ENCODE assay signal across 28 cellular contexts in the genomic region with DNA sequence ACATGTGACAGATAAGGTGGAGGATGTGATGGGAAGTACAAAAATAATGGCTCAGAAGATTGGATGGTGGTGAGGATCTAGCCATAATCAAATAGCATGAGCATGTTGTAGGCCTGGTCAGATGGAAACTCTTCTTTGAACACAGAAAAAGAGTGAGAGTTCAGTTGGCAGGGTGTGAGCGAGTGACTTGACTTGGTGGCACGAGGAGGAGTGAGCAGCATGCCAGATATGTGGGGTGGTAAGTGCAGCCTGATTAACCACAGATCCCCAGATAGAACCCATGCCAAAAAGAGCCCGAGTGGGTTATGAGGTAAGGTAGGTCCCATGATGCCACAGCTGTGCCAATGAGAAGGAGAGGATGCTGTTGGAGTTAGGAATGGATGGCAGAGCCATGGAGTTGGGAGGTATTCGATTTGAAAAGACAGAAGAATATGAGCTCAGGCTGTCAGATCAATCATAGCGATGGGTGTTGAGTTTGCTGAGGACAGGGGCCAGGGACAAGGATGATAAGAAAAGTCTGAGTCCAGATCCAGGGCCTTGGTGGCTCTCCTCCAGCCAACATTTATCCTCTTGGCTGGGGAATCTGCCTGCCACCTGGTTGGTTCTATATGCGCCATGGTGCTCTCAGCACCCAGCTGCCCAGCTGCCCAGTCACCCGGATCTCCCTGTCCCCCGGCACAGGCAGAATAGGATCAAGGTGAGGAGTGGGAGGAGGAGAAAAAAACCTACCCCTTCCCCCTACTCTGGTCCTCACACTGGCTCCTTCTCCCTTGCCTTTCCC. TPM values are rescaled to one million over a fixed set of nuclear protein-coding genes. Genes with fewer than 3 reads are reported as not detected.
A peak's percentile ranks its signal among the peaks of the same experiment; 100 is the strongest.
DNase-seq lines count a peak whose midpoint lies in the region; ATAC-seq, FAIRE-seq and TF ChIP-seq lines count a peak whose summit lies in the region.
"Had no signal": no experiment of that assay in that cellular context is flagged by ENCODE, and none has a peak within 500 bp of the region (broad histone marks: within the 10 kb centered on the region; RNA-seq: fewer than 3 reads in every experiment).

No MANE protein-coding gene starts in this region.

- H3K27me3 ChIP-seq in K562 (ENCODE audit: control insufficient read depth in 2 of 2, insufficient read depth in 2 of 2, low read length in 2 of 2), result peaks cover 0 to 5% of the 10 kb centered on the region in 2 experiments; a peak in 1 of 5 replicates
- H3K27me3 ChIP-seq in heart right ventricle, result no peaks in the 10 kb centered on the region
- no peaks in the 10 kb centered on the region for H3K27me3 ChIP-seq in trophoblast cell (ENCODE audit: insufficient read depth, low read length)
- no peaks in the 10 kb centered on the region for H3K27me3 ChIP-seq in smooth muscle cell (ENCODE audit: low read depth)
- H3K27me3 ChIP-seq in left lung, result no peaks in the 10 kb centered on the region
- H3K27me3 ChIP-seq: colonic mucosa, foreskin keratinocyte, spleen, upper lobe of left lung had no signal

- no peaks in the 10 kb centered on the region for H3K9me3 ChIP-seq in K562 (replicated peaks; ENCODE audit: control insufficient read depth, insufficient read depth, low read depth, low read length)
- no peaks in the 10 kb centered on the region for H3K9me3 ChIP-seq in heart right ventricle
- H3K9me3 ChIP-seq in trophoblast cell (ENCODE audit: insufficient read depth, low read depth, low read length), result no peaks in the 10 kb centered on the region
- H3K9me3 ChIP-seq in smooth muscle cell (replicated peaks; ENCODE audit: low read depth), result no peaks in the 10 kb centered on the region
- no peaks in the 10 kb centered on the region for H3K9me3 ChIP-seq in left lung
- H3K9me3 ChIP-seq: Caco-2, colonic mucosa, spleen, upper lobe of left lung had no signal

- no peak overlapping the region for H3K23ac ChIP-seq in trophoblast cell (ENCODE audit: low read length)

- no peak overlapping the region for H3K27ac ChIP-seq in K562 (ENCODE audit: extremely low read depth, low read depth, low read length)
- peak overlapping the region in 9 of 10 donors; percentile 10 to 64 (median 51) for H3K27ac ChIP-seq in heart right ventricle
- no peak overlapping the region for H3K27ac ChIP-seq in trophoblast cell (ENCODE audit: low read depth, low read length)
- H3K27ac ChIP-seq in smooth muscle cell (ENCODE audit: low read depth), result no peak overlapping the region
- H3K27ac ChIP-seq in left lung, result no peak overlapping the region
- H3K27ac ChIP-seq: C4-2B, colonic mucosa, foreskin keratinocyte, GM23248, PC-9, spleen had no signal

- POLR2A ChIA-PET in K562 (lab: Yijun Ruan, JAX), result interaction anchor here (0.8 to 1.3 kb wide), 2 partner anchors 9 to 14 kb away, joined by 3 read pairs; no protein-coding TSS in a partner anchor

- DNase-seq in G401 (ENCODE audit: low spot score) (peak; percentile 56), K562 (ENCODE audit: extremely low read depth in 1 of 4, low spot score in 3 of 4) (no peak), heart right ventricle (peak in 1 of 2 donors; percentile 31), trophoblast cell (no peak), NCI-H226 (no peak), smooth muscle cell (lab: John Stamatoyannopoulos, UW; ENCODE audit: unreplicated experiment) (no peak), left lung (no peak)
- DNase-seq: activated CD4-positive, alpha-beta T cell treated with anti-CD3 and anti-CD28 coated beads, Interleukin-2, amount 10 ng/mL, durations not matched to agents 7 days and 5 days; activated CD8-positive, alpha-beta memory T cell treated with anti-CD3 and anti-CD28 coated beads, Interleukin-2, amount 10 ng/mL, durations not matched to agents 7 days and 5 days; activated T-cell treated with anti-CD3 and anti-CD28 coated beads, Interleukin-2, amount 50 U/mL, for 48 hours; Caco-2; colonic mucosa; DND-41; effector memory CD8-positive, alpha-beta T cell; erythroblast; foreskin keratinocyte; GM23248; hippocampal formation; NCI-H510A; NK-92 treated with Interleukin-12 subunit alpha and Interleukin-12 subunit beta, amount 100 ng/mL, for 24 hours; PC-9; retina; SHP77; spleen; T-helper 9 cell; upper lobe of left lung had no signal

- H4K20me1 ChIP-seq in K562 (replicated peaks; ENCODE audit: control insufficient read depth, insufficient read depth, low read length) (no peaks in the 10 kb centered on the region), smooth muscle cell (ENCODE audit: low read depth) (no peaks in the 10 kb centered on the region)

- no peaks in the 10 kb centered on the region for H3F3A ChIP-seq in smooth muscle cell (ENCODE audit: low read depth)

- H3K14ac ChIP-seq in trophoblast cell (ENCODE audit: low read length), result no peak overlapping the region

- H3K4me2 ChIP-seq in K562 (ENCODE audit: insufficient read depth, low read length) (no peak overlapping the region), trophoblast cell (ENCODE audit: low read length) (no peak overlapping the region), smooth muscle cell (no peak overlapping the region)
- H3K4me2 ChIP-seq: PC-9 had no signal

- H2BK5ac ChIP-seq in trophoblast cell (ENCODE audit: low read depth, low read length, poor library complexity), result no peak overlapping the region

- H3K9ac ChIP-seq in K562 (ENCODE audit: insufficient read depth in 1 of 2, low read depth in 2 of 2, low read length in 2 of 2), result no peak overlapping the region
- H3K9ac ChIP-seq in trophoblast cell (ENCODE audit: low read length), result no peak overlapping the region
- H3K9ac ChIP-seq in smooth muscle cell (ENCODE audit: low read depth), result no peak overlapping the region
- H3K9ac ChIP-seq: GM23248 had no signal

- no peak overlapping the region for H2AK5ac ChIP-seq in trophoblast cell (ENCODE audit: low read length)

- ATAC-seq in K562 (no peak), heart right ventricle (peak in 7 of 8 donors; percentile 16 to 87 (median 57)), left lung (no peak)
- ATAC-seq: activated CD8-positive, alpha-beta memory T cell treated with anti-CD3 and anti-CD28 coated beads, Interleukin-2, amount 10 ng/mL, durations not matched to agents 7 days and 5 days; effector memory CD8-positive, alpha-beta T cell; foreskin keratinocyte; HepG2 had no signal

- H4K12ac ChIP-seq in trophoblast cell (ENCODE audit: low read depth, low read length), result no peak overlapping the region

- no peak overlapping the region for H4K8ac ChIP-seq in trophoblast cell (ENCODE audit: low read depth, low read length)

- peaks cover 3% of the 10 kb centered on the region for H3K79me1 ChIP-seq in trophoblast cell (ENCODE audit: low read length)

- H3K4ac ChIP-seq in trophoblast cell (ENCODE audit: low read depth, low read length), result no peak overlapping the region

- no peak overlapping the region for H2AFZ ChIP-seq in K562 (ENCODE audit: low read depth, low read length)
- H2AFZ ChIP-seq in trophoblast cell (ENCODE audit: insufficient read depth, low read length, poor library complexity), result no peak overlapping the region
- H2AFZ ChIP-seq in smooth muscle cell (ENCODE audit: low read depth), result no peak overlapping the region
- H2AFZ ChIP-seq: GM23248, PC-9 had no signal

- H3K18ac ChIP-seq in trophoblast cell (ENCODE audit: low read length), result no peak overlapping the region

- no peak overlapping the region for H4K91ac ChIP-seq in trophoblast cell (ENCODE audit: low read depth, low read length)

- TF ChIP-seq RAD21 in K562 (CRISPR knock-in tag; conservative IDR thresholded peaks at IDR 0.05 in 1 of 2, IDR thresholded peaks at IDR 0.05 in 1 of 2), result no peak

- in situ Hi-C loops in G401 (cut with HindIII; ENCODE audit: low sequenced_read_pairs), result no loop called here
- in situ Hi-C loops in K562 (cut with MboI), result no loop called here

- BruUV-seq in K562 (replicated peaks; lab: Mats Ljungman, UMichigan), result no TSS peak

- H3K4me3 ChIP-seq in K562 (no peak overlapping the region), heart right ventricle (no peak overlapping the region), trophoblast cell (ENCODE audit: low read depth, low read length) (no peak overlapping the region), smooth muscle cell (no peak overlapping the region), left lung (no peak overlapping the region)
- H3K4me3 ChIP-seq: colonic mucosa, GM23248, PC-9, spleen, upper lobe of left lung had no signal

- TF ChIP-seq EP300 in K562 (IDR thresholded peaks at IDR 0.05; ENCODE audit: low read length), result no peak

- H2BK120ac ChIP-seq in trophoblast cell (ENCODE audit: insufficient read depth, low read length, poor library complexity), result no peak overlapping the region

- 3% methylated on average over 8 of the region's 8 CpGs for WGBS in K562 (ENCODE audit: insufficient coverage, low coverage, missing lambda C conversion rate)
- 71 to 73% methylated on average over 8 of the region's 8 CpGs for WGBS in heart right ventricle, 2 donors
- no CpG with 5 or more reads among the region's 8 CpGs for WGBS in trophoblast cell (ENCODE audit: extremely low coverage, insufficient coverage, insufficient read length)
- WGBS in smooth muscle cell (ENCODE audit: low lambda C conversion rate), result 89% methylated on average over 8 of the region's 8 CpGs

- TF ChIP-seq CTCF in K562 (IDR thresholded peaks at IDR 0.05 in 2 of 3, conservative IDR thresholded peaks at IDR 0.05 in 1 of 3; ENCODE audit: insufficient read depth in 2 of 3, low read depth in 1 of 3, low read length in 3 of 3) (no peak), heart right ventricle (IDR thresholded peaks at IDR 0.05) (no peak), smooth muscle cell (IDR thresholded peaks at IDR 0.05; ENCODE audit: borderline replicate concordance, insufficient read depth, poor library complexity, severe bottlenecking) (no peak), left lung (IDR thresholded peaks at IDR 0.05) (no peak)

- intact Hi-C loops in K562 (cut with micrococcal nuclease), result no loop called here
- intact Hi-C loops in heart right ventricle (cut with DNase I), result no loop called here
- intact Hi-C loops in left lung (cut with DNase I), result no loop called here

- H3K36me3 ChIP-seq in K562 (ENCODE audit: control insufficient read depth, insufficient read depth, low read length) (no peaks in the 10 kb centered on the region), heart right ventricle (no peaks in the 10 kb centered on the region), trophoblast cell (ENCODE audit: control insufficient read depth in 1 of 2, insufficient read depth in 2 of 2, low read length in 2 of 2) (no peaks in the 10 kb centered on the region), smooth muscle cell (ENCODE audit: low read depth) (no peaks in the 10 kb centered on the region), left lung (no peaks in the 10 kb centered on the region)
- H3K36me3 ChIP-seq: colonic mucosa, spleen, upper lobe of left lung had no signal

- peak overlapping the region; percentile 47 for H2BK12ac ChIP-seq in trophoblast cell (ENCODE audit: low read length)

- no peak for FAIRE-seq in K562 (lab: Jason Lieb, UNC)
- FAIRE-seq: HepG2 had no signal

- no peak for TF ChIP-seq POLR2A in K562 (conservative IDR thresholded peaks at IDR 0.05)

- H3K79me2 ChIP-seq in K562 (ENCODE audit: control insufficient read depth, insufficient read depth, low read length) (no peaks in the 10 kb centered on the region), trophoblast cell (ENCODE audit: control insufficient read depth, insufficient read depth, low read length, poor library complexity) (no peaks in the 10 kb centered on the region), smooth muscle cell (ENCODE audit: low read depth) (peaks cover 2% of the 10 kb centered on the region)

- H3K4me1 ChIP-seq in K562 (replicated peaks in 1 of 2; ENCODE audit: control insufficient read depth in 2 of 2, insufficient read depth in 2 of 2, low read length in 2 of 2) (no peaks in the 10 kb centered on the region), heart right ventricle (peaks cover 0 to 47% (median 27%) of the 10 kb centered on the region in 9 donors), trophoblast cell (ENCODE audit: control insufficient read depth in 1 of 2, insufficient read depth in 2 of 2, low read length in 2 of 2) (no peaks in the 10 kb centered on the region), smooth muscle cell (ENCODE audit: low read depth) (no peaks in the 10 kb centered on the region), left lung (peaks cover 0 to 12% of the 10 kb centered on the region in 2 donors)
- H3K4me1 ChIP-seq: colonic mucosa had no signal

- CTCF ChIA-PET in K562 (lab: Yijun Ruan, JAX; ENCODE audit: low intra/inter-chr PET ratio), result no interaction called here

- H3K9me1 ChIP-seq in K562 (ENCODE audit: control insufficient read depth, insufficient read depth, low read length), result no peaks in the 10 kb centered on the region

RNA-seq across cellular contexts. Expression of a gene that starts 16.5 kb away (rescaled TPM):
- 7.5 and 14.3 TPM in 2 replicates for total RNA-seq in G401 (2014; rRNA removed; shearing (Covaris generic))
- 10.1 and 11.9 TPM in 2 replicates for total RNA-seq in K562 (2011; cell fraction: chromatin; rRNA removed; ENCODE audit: low replicate concordance)
- total RNA-seq in K562 (2011; cell fraction: nucleolus; rRNA removed), result 3.4 and 3.5 TPM in 2 replicates
- total RNA-seq in K562 (2011; cell fraction: nucleoplasm; rRNA removed), result 6.6 TPM in 2 replicates
- total RNA-seq in K562 (2014; rRNA removed) (1.6 and 2.7 TPM in 2 replicates), K562 (2014; rRNA removed; fragmentation: Illumina TruSeq; extraction: Trizol) (1.3 and 2.6 TPM in 2 replicates), K562 (2015; rRNA removed; fragmentation: Illumina TruSeq; extraction: Trizol) (0.87 and 1.8 TPM in 2 replicates), K562 (2021) (1.2 and 2.5 TPM in 2 replicates), heart right ventricle (10 to 100 TPM in 9 of 10 donors, 1 to 10 TPM in 1; 9.9 to 53.1 (median 31.6) TPM), smooth muscle cell (7.8 and 18.5 TPM in 2 replicates), left lung (1 to 10 TPM; 7.4 to 8.0 TPM)
- polyA plus RNA-seq in K562 (2011; rRNA removed) (0.97 and 2.7 TPM in 2 replicates), K562 (2014; fragmentation: Illumina TruSeq; extraction: Trizol) (1.5 TPM in 2 replicates), K562 (2014; fragmentation: Nextera tagmentation; extraction: Ambion mirVana) (under 1 TPM; 0.35 to 0.46 TPM), K562 (2014; rRNA removed) (1.7 and 2.0 TPM in 2 replicates), heart right ventricle (10 to 100 TPM in 1 of 2 donors, 1 to 10 TPM in 1; 3.3 to 17.7 TPM), smooth muscle cell (4.7 and 7.3 TPM in 2 replicates)
- polyA plus RNA-seq in K562 (2011; cell fraction: cytosol; rRNA removed), result 0.40 and 0.75 TPM in 2 replicates
- 2.1 and 10.1 TPM in 2 replicates for polyA plus RNA-seq in K562 (2011; cell fraction: nucleus; rRNA removed)
- polyA plus RNA-seq in K562 (2012), result 0.94 and 1.5 TPM in 2 replicates
- polyA minus RNA-seq in K562 (2011; rRNA and poly(A)+ RNA removed), result 1.1 and 2.5 TPM in 2 replicates
- polyA minus RNA-seq in K562 (2011; cell fraction: cytosol; rRNA and poly(A)+ RNA removed), result not detected in 2 replicates
- polyA minus RNA-seq in K562 (2011; cell fraction: nucleus; rRNA and poly(A)+ RNA removed), result 4.9 and 6.9 TPM in 2 replicates
- polyA plus RNA-seq in trophoblast cell (2013), result 2.8 and 3.1 TPM in 2 replicates

Comparison
In these comparisons a context has a peak if more than half of its experiments do, and no peak if none do; other contexts are left out.
1. ATAC-seq: peak in heart right ventricle (7 of 8); none in K562 (single experiment) and left lung (single experiment).
2. H3K27ac ChIP-seq: peak in heart right ventricle (9 of 10); none in K562 (single experiment), trophoblast cell (single experiment), smooth muscle cell (single experiment) and left lung (0 of 2).